ENCODE assay signal across 17 cellular contexts in the genomic region with DNA sequence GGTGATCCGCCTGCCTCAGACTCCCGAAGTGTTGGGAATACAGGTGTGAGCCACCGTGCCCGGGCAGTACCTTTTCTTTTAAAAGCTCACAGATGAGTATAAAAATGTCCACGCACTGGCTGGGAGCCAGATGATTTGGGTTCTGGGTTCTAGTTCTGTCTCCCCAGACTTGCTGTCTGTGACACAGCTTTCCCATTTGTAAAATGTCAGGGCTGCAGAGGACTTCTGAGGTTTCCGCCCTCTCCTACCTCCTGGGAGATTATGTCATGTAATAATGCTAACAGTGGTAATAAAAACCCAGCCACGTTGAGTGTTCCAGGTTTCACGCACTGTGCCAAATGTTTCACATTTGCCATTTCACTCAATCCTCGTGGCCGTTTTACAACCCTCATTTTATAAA. TPM values are rescaled to one million over a fixed set of nuclear protein-coding genes. Genes with fewer than 3 reads are reported as not detected.
DNase-seq lines count a peak whose midpoint lies in the region; ATAC-seq, FAIRE-seq and TF ChIP-seq lines count a peak whose summit lies in the region.
"Had no signal": no experiment of that assay in that cellular context is flagged by ENCODE, and none has a peak within 500 bp of the region (broad histone marks: within the 10 kb centered on the region; RNA-seq: fewer than 3 reads in every experiment).

No MANE protein-coding gene starts in this region.

- H3K27me3 ChIP-seq in small intestine (ENCODE audit: control insufficient read depth in 2 of 2, insufficient read depth in 2 of 2, low read length in 2 of 2) (no peaks in the 10 kb centered on the region), sigmoid colon (no peaks in the 10 kb centered on the region)
- H3K27me3 ChIP-seq: cardiac muscle cell had no signal

- no peak for ATAC-seq in activated CD8-positive, alpha-beta T cell treated with anti-CD3 and anti-CD28 coated beads, Interleukin-2, amount 10 ng/mL, durations not matched to agents 7 days and 5 days
- no peak for ATAC-seq in activated CD8-positive, alpha-beta T cell treated with anti-CD3 and anti-CD28 coated beads for 36 hours
- ATAC-seq in activated T-helper 17 cell treated with anti-CD3 and anti-CD28 coated beads, Interleukin-2, amount 50 U/mL, for 72 hours (replicated peaks) = no peak
- ATAC-seq: left lobe of liver had no signal

- H3K4me3 ChIP-seq in small intestine (ENCODE audit: low read depth in 1 of 2, low read length in 2 of 2) = no peak overlapping the region
- no peak overlapping the region for H3K4me3 ChIP-seq in sigmoid colon
- H3K4me3 ChIP-seq: cardiac muscle cell, PC-9, SK-N-MC had no signal

- no peaks in the 10 kb centered on the region for H3K27me3 Mint-ChIP-seq in activated CD8-positive, alpha-beta T cell treated with anti-CD3 and anti-CD28 coated beads, Interleukin-2, amount 10 ng/mL, durations not matched to agents 7 days and 5 days (ENCODE audit: low read depth)
- no peaks in the 10 kb centered on the region for H3K27me3 Mint-ChIP-seq in activated CD8-positive, alpha-beta T cell treated with anti-CD3 and anti-CD28 coated beads for 36 hours
- H3K27me3 Mint-ChIP-seq in activated T-helper 17 cell treated with anti-CD3 and anti-CD28 coated beads, Interleukin-2, amount 50 U/mL, for 72 hours = no peaks in the 10 kb centered on the region
- no peaks in the 10 kb centered on the region for H3K27me3 Mint-ChIP-seq in mesothelial cell of epicardium (ENCODE audit: low read depth)
- H3K27me3 Mint-ChIP-seq: activated naive CD8-positive, alpha-beta T cell treated with anti-CD3 and anti-CD28 coated beads, Interleukin-2, amount 10 ng/mL, durations not matched to agents 7 days and 5 days had no signal

- intact Hi-C loops in activated CD8-positive, alpha-beta T cell treated with anti-CD3 and anti-CD28 coated beads for 36 hours (cut with micrococcal nuclease) = loop anchor here (5.0 kb wide), 2 partner anchors 42 to 53 kb away; no protein-coding TSS in a partner anchor
- intact Hi-C loops in sigmoid colon (cut with DNase I) = loop anchor here (5.0 kb wide), 4 partner anchors 47 to 148 kb away; a partner anchor contains a TSS

- CTCF ChIA-PET in activated CD8-positive, alpha-beta T cell treated with anti-CD3 and anti-CD28 coated beads, Interleukin-2, amount 10 ng/mL, durations not matched to agents 7 days and 5 days (lab: Charles Lee) = interaction anchor here (0.7 to 2.1 kb wide), 3 partner anchors 49 to 579 kb away, joined by 3 to 5 read pairs (median 3); no protein-coding TSS in a partner anchor
- CTCF ChIA-PET in activated CD8-positive, alpha-beta T cell treated with anti-CD3 and anti-CD28 coated beads for 36 hours (lab: Charles Lee) = interaction anchor here (1.0 to 1.9 kb wide), 4 partner anchors 10 to 173 kb away, joined by 3 to 5 read pairs (median 3); no protein-coding TSS in a partner anchor

- H3K36me3 Mint-ChIP-seq in activated CD8-positive, alpha-beta T cell treated with anti-CD3 and anti-CD28 coated beads, Interleukin-2, amount 10 ng/mL, durations not matched to agents 7 days and 5 days (ENCODE audit: low read depth) = peaks cover 19% of the 10 kb centered on the region
- peaks cover 24% of the 10 kb centered on the region for H3K36me3 Mint-ChIP-seq in activated CD8-positive, alpha-beta T cell treated with anti-CD3 and anti-CD28 coated beads for 36 hours (ENCODE audit: low read depth)
- H3K36me3 Mint-ChIP-seq in activated T-helper 17 cell treated with anti-CD3 and anti-CD28 coated beads, Interleukin-2, amount 50 U/mL, for 72 hours (ENCODE audit: low read depth) = peaks cover 32% of the 10 kb centered on the region
- H3K36me3 Mint-ChIP-seq in mesothelial cell of epicardium = peaks cover 1% of the 10 kb centered on the region

- H3K27ac Mint-ChIP-seq in activated CD8-positive, alpha-beta T cell treated with anti-CD3 and anti-CD28 coated beads, Interleukin-2, amount 10 ng/mL, durations not matched to agents 7 days and 5 days = no peak overlapping the region
- H3K27ac Mint-ChIP-seq in activated CD8-positive, alpha-beta T cell treated with anti-CD3 and anti-CD28 coated beads for 36 hours = no peak overlapping the region
- no peak overlapping the region for H3K27ac Mint-ChIP-seq in activated T-helper 17 cell treated with anti-CD3 and anti-CD28 coated beads, Interleukin-2, amount 50 U/mL, for 72 hours
- H3K27ac Mint-ChIP-seq in mesothelial cell of epicardium = peak overlapping the region; percentile 21

- 50 to 83% (median 69%) methylated on average over 10 of the region's 10 CpGs for WGBS in small intestine, 3 donors
- WGBS in sigmoid colon, 2 donors = 32 to 75% methylated on average over 10 of the region's 10 CpGs

- peaks cover 22% of the 10 kb centered on the region for H3K4me1 Mint-ChIP-seq in activated CD8-positive, alpha-beta T cell treated with anti-CD3 and anti-CD28 coated beads, Interleukin-2, amount 10 ng/mL, durations not matched to agents 7 days and 5 days (ENCODE audit: low read depth)
- H3K4me1 Mint-ChIP-seq in activated CD8-positive, alpha-beta T cell treated with anti-CD3 and anti-CD28 coated beads for 36 hours (ENCODE audit: low read depth) = peaks cover 23% of the 10 kb centered on the region
- peaks cover 12% of the 10 kb centered on the region for H3K4me1 Mint-ChIP-seq in activated T-helper 17 cell treated with anti-CD3 and anti-CD28 coated beads, Interleukin-2, amount 50 U/mL, for 72 hours
- H3K4me1 Mint-ChIP-seq in mesothelial cell of epicardium = peaks cover 25% of the 10 kb centered on the region

- H3K9me3 ChIP-seq in small intestine (ENCODE audit: control insufficient read depth, low read depth) (no peaks in the 10 kb centered on the region), sigmoid colon (no peaks in the 10 kb centered on the region)

- H3K9me3 Mint-ChIP-seq in activated CD8-positive, alpha-beta T cell treated with anti-CD3 and anti-CD28 coated beads, Interleukin-2, amount 10 ng/mL, durations not matched to agents 7 days and 5 days (ENCODE audit: insufficient read depth) = no peaks in the 10 kb centered on the region
- H3K9me3 Mint-ChIP-seq in activated CD8-positive, alpha-beta T cell treated with anti-CD3 and anti-CD28 coated beads for 36 hours = no peaks in the 10 kb centered on the region
- no peaks in the 10 kb centered on the region for H3K9me3 Mint-ChIP-seq in activated T-helper 17 cell treated with anti-CD3 and anti-CD28 coated beads, Interleukin-2, amount 50 U/mL, for 72 hours
- no peaks in the 10 kb centered on the region for H3K9me3 Mint-ChIP-seq in mesothelial cell of epicardium
- H3K9me3 Mint-ChIP-seq: activated naive CD8-positive, alpha-beta T cell treated with anti-CD3 and anti-CD28 coated beads, Interleukin-2, amount 10 ng/mL, durations not matched to agents 7 days and 5 days had no signal

- POLR2A ChIA-PET in activated CD8-positive, alpha-beta T cell treated with anti-CD3 and anti-CD28 coated beads, Interleukin-2, amount 10 ng/mL, durations not matched to agents 7 days and 5 days (lab: Charles Lee) = interaction anchor here (1.3 kb wide), 1 partner anchor 14 kb away, joined by 3 read pairs; no protein-coding TSS in a partner anchor
- POLR2A ChIA-PET in activated CD8-positive, alpha-beta T cell treated with anti-CD3 and anti-CD28 coated beads for 36 hours (lab: Charles Lee) = no interaction called here

- H3K4me1 ChIP-seq in small intestine (ENCODE audit: control insufficient read depth in 2 of 2, insufficient read depth in 1 of 2, low read depth in 1 of 2, low read length in 1 of 2) (peaks cover 5 to 6% of the 10 kb centered on the region in 2 donors), sigmoid colon (peaks cover 0 to 41% (median 30%) of the 10 kb centered on the region in 4 donors)

- no peak for FAIRE-seq in small intestine (lab: Jason Lieb, UNC)

- TF ChIP-seq CTCF in activated CD8-positive, alpha-beta T cell treated with anti-CD3 and anti-CD28 coated beads for 36 hours (IDR thresholded peaks at IDR 0.05) = no peak
- TF ChIP-seq CTCF in mesothelial cell of epicardium (IDR thresholded peaks at IDR 0.05; ENCODE audit: unreplicated experiment) = no peak
- TF ChIP-seq CTCF in sigmoid colon (IDR thresholded peaks at IDR 0.05) = no peak

- no peak for DNase-seq in activated CD8-positive, alpha-beta T cell treated with anti-CD3 and anti-CD28 coated beads, Interleukin-2, amount 10 ng/mL, durations not matched to agents 7 days and 5 days
- DNase-seq in activated CD8-positive, alpha-beta T cell treated with anti-CD3 and anti-CD28 coated beads for 36 hours = no peak
- no peak for DNase-seq in mesothelial cell of epicardium (ENCODE audit: low spot score in 2 of 2, unreplicated experiment in 2 of 2)
- DNase-seq in small intestine = peak; percentile 49
- no peak for DNase-seq in inferior parietal cortex (ENCODE audit: extremely low spot score)
- DNase-seq in GF-D8 (lab: John Stamatoyannopoulos, UW) = no peak
- no peak for DNase-seq in sigmoid colon
- DNase-seq: activated naive CD8-positive, alpha-beta T cell treated with anti-CD3 and anti-CD28 coated beads, Interleukin-2, amount 10 ng/mL, durations not matched to agents 7 days and 5 days; effector memory CD4-positive, alpha-beta T cell; EL; NCI-H1048; NCI-H774; PC-9 had no signal

- TF ChIP-seq EP300 in sigmoid colon (IDR thresholded peaks at IDR 0.05) = no peak

- H3K4me3 Mint-ChIP-seq in activated CD8-positive, alpha-beta T cell treated with anti-CD3 and anti-CD28 coated beads, Interleukin-2, amount 10 ng/mL, durations not matched to agents 7 days and 5 days = peak overlapping the region; percentile 35
- no peak overlapping the region for H3K4me3 Mint-ChIP-seq in activated CD8-positive, alpha-beta T cell treated with anti-CD3 and anti-CD28 coated beads for 36 hours
- peak overlapping the region; percentile 91 for H3K4me3 Mint-ChIP-seq in activated T-helper 17 cell treated with anti-CD3 and anti-CD28 coated beads, Interleukin-2, amount 50 U/mL, for 72 hours
- H3K4me3 Mint-ChIP-seq in mesothelial cell of epicardium = peak overlapping the region; percentile 9

- no peak for TF ChIP-seq POLR2A in sigmoid colon (IDR thresholded peaks at IDR 0.05)

- H3K27ac ChIP-seq in small intestine (ENCODE audit: low read depth in 1 of 2, low read length in 1 of 2) (no peak overlapping the region), sigmoid colon (peak overlapping the region in 2 of 4 donors; percentile 98 to 99)
- H3K27ac ChIP-seq: PC-9, SK-N-MC had no signal

- H3K36me3 ChIP-seq in small intestine (ENCODE audit: control insufficient read depth in 2 of 2, insufficient read depth in 2 of 2, low read length in 2 of 2) (no peaks in the 10 kb centered on the region), sigmoid colon (peaks cover 0 to 2% (median 0%) of the 10 kb centered on the region in 4 donors)

RNA-seq across cellular contexts. Expression of a gene that starts 1.3 kb away (rescaled TPM):
- 10 to 100 TPM; 80.0 to 80.9 TPM for total RNA-seq in activated CD8-positive, alpha-beta T cell treated with anti-CD3 and anti-CD28 coated beads, Interleukin-2, amount 10 ng/mL, durations not matched to agents 7 days and 5 days
- total RNA-seq in activated CD8-positive, alpha-beta T cell treated with anti-CD3 and anti-CD28 coated beads for 36 hours = 10 to 100 TPM; 85.5 to 88.6 TPM
- total RNA-seq in activated T-helper 17 cell treated with anti-CD3 and anti-CD28 coated beads, Interleukin-2, amount 50 U/mL, for 72 hours = 10 to 100 TPM; 87.8 to 95.0 TPM
- total RNA-seq in mesothelial cell of epicardium = 111 to 117 TPM (median 116 TPM) in 3 replicates
- 10 to 100 TPM; 18.8 to 29.3 (median 18.9) TPM for polyA plus RNA-seq in small intestine
- total RNA-seq in sigmoid colon = 10 to 100 TPM; 28.8 to 53.2 (median 38.3) TPM
- 10 to 100 TPM; 20.3 to 34.0 (median 21.0) TPM for polyA plus RNA-seq in sigmoid colon
